Comparison of ENCODE assay signal across 3 cellular contexts in genomic region chr2:203855274-203855673, GRCh38.
TF ChIP-seq lines count a peak whose summit lies in the region.

No MANE protein-coding gene starts in this region.

TF ChIP-seq in A549, 52 proteins besides CTCF, POLR2A, EP300 and RAD21:
- peak; percentile 94 for TF ChIP-seq MAFK (IDR thresholded peaks at IDR 0.05; ENCODE audit: partially characterized antibody)
- no peak for TF ChIP-seq NPAS2 (CRISPR knock-in tag; IDR thresholded peaks at IDR 0.05; ENCODE audit: borderline replicate concordance)

TF ChIP-seq in IMR-90, 13 proteins besides CTCF, POLR2A, EP300 and RAD21:
- TF ChIP-seq MAFK (IDR thresholded peaks at IDR 0.05; ENCODE audit: low read depth, low read length) = peak; percentile 96
- no peak for TF ChIP-seq CHD1 (IDR thresholded peaks at IDR 0.05; ENCODE audit: low read depth, low read length)

TF ChIP-seq in K562, 482 proteins besides CTCF, POLR2A, EP300 and RAD21:
- TF ChIP-seq, protein P1, sequence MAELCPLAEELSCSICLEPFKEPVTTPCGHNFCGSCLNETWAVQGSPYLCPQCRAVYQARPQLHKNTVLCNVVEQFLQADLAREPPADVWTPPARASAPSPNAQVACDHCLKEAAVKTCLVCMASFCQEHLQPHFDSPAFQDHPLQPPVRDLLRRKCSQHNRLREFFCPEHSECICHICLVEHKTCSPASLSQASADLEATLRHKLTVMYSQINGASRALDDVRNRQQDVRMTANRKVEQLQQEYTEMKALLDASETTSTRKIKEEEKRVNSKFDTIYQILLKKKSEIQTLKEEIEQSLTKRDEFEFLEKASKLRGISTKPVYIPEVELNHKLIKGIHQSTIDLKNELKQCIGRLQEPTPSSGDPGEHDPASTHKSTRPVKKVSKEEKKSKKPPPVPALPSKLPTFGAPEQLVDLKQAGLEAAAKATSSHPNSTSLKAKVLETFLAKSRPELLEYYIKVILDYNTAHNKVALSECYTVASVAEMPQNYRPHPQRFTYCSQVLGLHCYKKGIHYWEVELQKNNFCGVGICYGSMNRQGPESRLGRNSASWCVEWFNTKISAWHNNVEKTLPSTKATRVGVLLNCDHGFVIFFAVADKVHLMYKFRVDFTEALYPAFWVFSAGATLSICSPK (IDR thresholded peaks at IDR 0.05; ENCODE audit: borderline replicate concordance) = no peak
- TF ChIP-seq C11orf30 (IDR thresholded peaks at IDR 0.05; ENCODE audit: low read depth) (peak; percentile 62; the same call in 1 of the 2 replicates), WHSC1 (IDR thresholded peaks at IDR 0.05; ENCODE audit: low read length) (no peak), TARDBP (IDR thresholded peaks at IDR 0.05) (no peak), BRF1 (IDR thresholded peaks at IDR 0.05; ENCODE audit: borderline replicate concordance, extremely low read depth, insufficient read length) (no peak), ARHGAP35 (IDR thresholded peaks at IDR 0.05; ENCODE audit: partially characterized antibody) (no peak), MAFK (IDR thresholded peaks at IDR 0.05; ENCODE audit: low read length) (peak; percentile 83), ZNF316 (IDR thresholded peaks at IDR 0.05) (peak; percentile 76), ZNF354B (CRISPR knock-in tag; IDR thresholded peaks at IDR 0.05) (no peak), MAFF (IDR thresholded peaks at IDR 0.05; ENCODE audit: low read length) (peak; percentile 82), HMG20A (CRISPR knock-in tag; conservative IDR thresholded peaks at IDR 0.05) (no peak), CBX5 (IDR thresholded peaks at IDR 0.05; ENCODE audit: borderline replicate concordance, low read depth) (no peak), RBM17 (IDR thresholded peaks at IDR 0.05; ENCODE audit: borderline replicate concordance, low read depth, low read length) (no peak), ZNF398 (CRISPR knock-in tag; IDR thresholded peaks at IDR 0.05) (no peak), MAFG (tag; conservative IDR thresholded peaks at IDR 0.05) (peak; percentile 63), RFX1 (IDR thresholded peaks at IDR 0.05) (no peak), ZNF121 (CRISPR knock-in tag; conservative IDR thresholded peaks at IDR 0.05) (no peak)
- TF ChIP-seq, protein P2, sequence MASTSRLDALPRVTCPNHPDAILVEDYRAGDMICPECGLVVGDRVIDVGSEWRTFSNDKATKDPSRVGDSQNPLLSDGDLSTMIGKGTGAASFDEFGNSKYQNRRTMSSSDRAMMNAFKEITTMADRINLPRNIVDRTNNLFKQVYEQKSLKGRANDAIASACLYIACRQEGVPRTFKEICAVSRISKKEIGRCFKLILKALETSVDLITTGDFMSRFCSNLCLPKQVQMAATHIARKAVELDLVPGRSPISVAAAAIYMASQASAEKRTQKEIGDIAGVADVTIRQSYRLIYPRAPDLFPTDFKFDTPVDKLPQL (IDR thresholded peaks at IDR 0.05; ENCODE audit: extremely low read depth, insufficient read length) = no peak
